24 cellular contexts compared by ENCODE assay signal in the genomic region with DNA sequence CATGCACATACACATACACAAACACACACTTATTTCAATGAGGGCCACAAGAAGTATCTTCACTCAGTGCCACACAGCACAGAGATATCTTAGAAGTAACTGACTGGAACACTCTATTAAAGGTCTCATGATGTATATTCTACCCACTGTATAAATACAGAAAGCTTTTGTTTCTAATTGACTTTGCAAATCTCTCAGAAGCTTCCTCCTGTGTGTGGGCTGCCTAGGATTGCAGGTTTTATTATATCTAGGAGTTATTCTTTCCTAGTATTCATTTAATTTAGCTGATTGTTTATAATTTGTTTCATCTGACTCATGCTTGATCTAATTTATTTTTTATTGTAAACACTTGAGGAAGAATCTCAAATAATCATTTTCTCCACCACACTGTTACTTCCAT.
"Had no signal": no experiment of that assay in that cellular context is flagged by ENCODE, and none has a peak within 500 bp of the region (broad histone marks: within the 10 kb centered on the region; RNA-seq: fewer than 3 reads in every experiment).

No MANE protein-coding gene starts in this region.

- H3K4me3 ChIP-seq: colonic mucosa, gastroesophageal sphincter, heart left ventricle, hepatocyte, left ventricle myocardium inferior, lower lobe of right lung, pancreas, skin epidermis, suprapubic skin, transverse colon had no signal

- ATAC-seq: gastroesophageal sphincter; heart left ventricle; left cardiac atrium; lower lobe of right lung; naive thymus-derived CD8-positive, alpha-beta T cell; pancreas; stimulated activated naive CD8-positive, alpha-beta T cell treated with anti-CD3 and anti-CD28 coated beads, Interleukin-15, amount 100 ng/mL, for 72 hours had no signal

- H3K79me2 ChIP-seq: hepatocyte had no signal

- H3K36me3 ChIP-seq: colonic mucosa, gastroesophageal sphincter, heart left ventricle, left ventricle myocardium inferior, lower lobe of right lung, pancreas, suprapubic skin, transverse colon had no signal

- H3K9me3 ChIP-seq: colonic mucosa, gastroesophageal sphincter, heart left ventricle, left ventricle myocardium inferior, lower lobe of right lung, pancreas, suprapubic skin, transverse colon had no signal

- DNase-seq: colonic mucosa; dermis blood vessel endothelial cell; effector memory CD4-positive, alpha-beta T cell; foreskin fibroblast; heart left ventricle; kidney; left cardiac atrium; left ventricle myocardium inferior; lower lobe of right lung; naive thymus-derived CD8-positive, alpha-beta T cell; nephron progenitor cell; pancreas; retina; stimulated activated CD4-positive, alpha-beta T cell treated with anti-CD3 and anti-CD28 coated beads, Interleukin-12 subunit alpha, Interleukin-12 subunit beta, amount 100 ng/mL, for 4 hours; stimulated activated CD4-positive, alpha-beta T cell treated with anti-CD3 and anti-CD28 coated beads, Interleukin-1b, Interleukin-23, amount 100 ng/mL, for 48 hours; stimulated activated CD4-positive, alpha-beta T cell treated with anti-CD3 and anti-CD28 coated beads, Interleukin-4, amount 100 ng/mL, for 1 hour; stimulated activated CD8-positive, alpha-beta memory T cell treated with anti-CD3 and anti-CD28 coated beads, Interleukin-4, amount 100 ng/mL, for 48 hours; stimulated activated naive CD4-positive, alpha-beta T cell; stimulated activated naive CD8-positive, alpha-beta T cell treated with anti-CD3 and anti-CD28 coated beads, Interleukin-15, amount 100 ng/mL, for 72 hours; transverse colon had no signal

- H3K4me1 ChIP-seq: colonic mucosa, gastroesophageal sphincter, heart left ventricle, left ventricle myocardium inferior, lower lobe of right lung, pancreas, suprapubic skin, transverse colon had no signal

- H3K27ac ChIP-seq: colonic mucosa, gastroesophageal sphincter, heart left ventricle, left ventricle myocardium inferior, lower lobe of right lung, pancreas, skin epidermis, suprapubic skin, transverse colon had no signal

- H2AFZ ChIP-seq: hepatocyte had no signal

- H3K27me3 ChIP-seq: colonic mucosa, gastroesophageal sphincter, heart left ventricle, hepatocyte, pancreas, suprapubic skin, transverse colon had no signal
